9 cellular contexts compared by ENCODE assay signal in genomic region chrX:76920621-76921020, GRCh38.
"Had no signal": no experiment of that assay in that cellular context is flagged by ENCODE, and none has a peak within 500 bp of the region (broad histone marks: within the 10 kb centered on the region; RNA-seq: fewer than 3 reads in every experiment).

No MANE protein-coding gene starts in this region.

- H2AFZ ChIP-seq: GM23248 had no signal

- DNase-seq: GM23248, GOT3, H7, HFFc6, KBM-7 had no signal

- FAIRE-seq: HTR-8/SVneo had no signal

- H3K4me1 ChIP-seq: HAP-1 had no signal

- ATAC-seq: HCT116 had no signal

- H3K9ac ChIP-seq: GM23248, KMS-11 had no signal

- H3K36me3 ChIP-seq: HAP-1 had no signal

- H3K27ac ChIP-seq: GM23248, KMS-11 had no signal

- H3K4me2 ChIP-seq: KMS-11 had no signal

- H3K9me3 ChIP-seq: HAP-1 had no signal

- H3K4me3 ChIP-seq: GM23248, HAP-1 had no signal
